ENCODE assay signal across 1 cellular context in the genomic region with DNA sequence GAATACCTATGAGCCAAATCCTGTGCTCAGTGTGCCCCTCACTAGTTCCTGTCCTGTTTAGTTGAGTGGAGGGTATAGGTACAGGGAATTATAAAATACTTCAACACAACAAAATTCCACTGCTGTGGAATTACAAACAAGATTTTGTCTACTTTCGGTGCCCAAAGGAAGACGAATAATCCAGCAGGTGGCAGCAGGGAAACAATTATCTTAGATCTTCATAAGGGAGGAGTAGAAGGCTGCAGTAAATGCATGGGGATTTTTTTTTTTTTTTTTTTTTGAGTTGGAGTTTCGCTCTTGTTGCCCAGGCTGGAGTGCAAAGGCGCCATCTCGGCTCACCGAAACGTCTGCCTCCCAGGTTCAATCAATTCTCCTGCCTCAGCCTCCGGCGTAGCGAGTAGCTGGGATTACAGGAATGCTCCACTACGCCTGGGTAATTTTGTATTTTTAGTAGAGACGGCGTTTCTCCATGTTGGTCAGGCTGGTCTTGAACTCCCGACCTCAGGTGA.
TF ChIP-seq lines count a peak whose summit lies in the region.

No MANE protein-coding gene starts in this region.

TF ChIP-seq in HepG2, 621 proteins besides CTCF, POLR2A, EP300 and RAD21 (continued from another document):
- peak; percentile 4; the same call in 1 of the 2 replicates for TF ChIP-seq YEATS4 (CRISPR knock-in tag; IDR thresholded peaks at IDR 0.05; ENCODE audit: borderline replicate concordance)
- TF ChIP-seq, protein P1, sequence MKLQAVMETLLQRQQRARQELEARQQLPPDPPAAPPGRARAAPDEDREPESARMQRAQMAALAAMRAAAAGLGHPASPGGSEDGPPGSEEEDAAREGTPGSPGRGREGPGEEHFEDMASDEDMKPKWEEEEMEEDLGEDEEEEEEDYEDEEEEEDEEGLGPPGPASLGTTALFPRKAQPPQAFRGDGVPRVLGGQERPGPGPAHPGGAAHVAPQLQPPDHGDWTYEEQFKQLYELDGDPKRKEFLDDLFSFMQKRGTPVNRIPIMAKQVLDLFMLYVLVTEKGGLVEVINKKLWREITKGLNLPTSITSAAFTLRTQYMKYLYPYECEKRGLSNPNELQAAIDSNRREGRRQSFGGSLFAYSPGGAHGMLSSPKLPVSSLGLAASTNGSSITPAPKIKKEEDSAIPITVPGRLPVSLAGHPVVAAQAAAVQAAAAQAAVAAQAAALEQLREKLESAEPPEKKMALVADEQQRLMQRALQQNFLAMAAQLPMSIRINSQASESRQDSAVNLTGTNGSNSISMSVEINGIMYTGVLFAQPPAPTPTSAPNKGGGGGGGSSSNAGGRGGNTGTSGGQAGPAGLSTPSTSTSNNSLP (IDR thresholded peaks at IDR 0.05; ENCODE audit: low read depth, low read length), result peak; percentile 92
